ENCODE assay signal across 13 cellular contexts in genomic region chr16:20866792-20867191, GRCh38. TPM values are rescaled to one million over a fixed set of nuclear protein-coding genes. Genes with fewer than 3 reads are reported as not detected.
DNase-seq lines count a peak whose midpoint lies in the region; ATAC-seq and TF ChIP-seq lines count a peak whose summit lies in the region.
"Had no signal": no experiment of that assay in that cellular context is flagged by ENCODE, and none has a peak within 500 bp of the region (broad histone marks: within the 10 kb centered on the region; RNA-seq: fewer than 3 reads in every experiment).

No MANE protein-coding gene starts in this region.

- H3K4me3 ChIP-seq in ACC112 (ENCODE audit: low read depth, low read length) (no peak overlapping the region), PC-9 (no peak overlapping the region), esophagus muscularis mucosa (no peak overlapping the region)
- H3K4me3 ChIP-seq: SJSA1 had no signal

- CTCF ChIA-PET in PC-9 (lab: Charles Lee): interaction anchor here (0.5 to 1.6 kb wide), 2 partner anchors 15 to 59 kb away, joined by 3 to 8 read pairs; no protein-coding TSS in a partner anchor

- no peak overlapping the region for H2AFZ ChIP-seq in ACC112 (ENCODE audit: low read length, unreplicated experiment)
- H2AFZ ChIP-seq in PC-9: no peak overlapping the region

- H3K79me2 ChIP-seq in ACC112 (ENCODE audit: control insufficient read depth, insufficient read depth, low read length, unreplicated experiment) (peaks cover 93% of the 10 kb centered on the region), PC-9 (ENCODE audit: low read depth) (peaks cover 75% of the 10 kb centered on the region)

- H3K27ac ChIP-seq in ACC112 (ENCODE audit: low read depth, low read length) (peak overlapping the region; percentile 96), PC-9 (peak overlapping the region; percentile 73), esophagus muscularis mucosa (replicated peaks in 1 of 4) (peak overlapping the region; percentile 70 to 80 (median 72))

- ATAC-seq in GM21515 (IDR thresholded peaks at IDR 0.05; ENCODE audit: unreplicated experiment) (no peak), GM18907 (IDR thresholded peaks at IDR 0.05; ENCODE audit: unreplicated experiment) (no peak), GM21737 (IDR thresholded peaks at IDR 0.05; ENCODE audit: unreplicated experiment) (no peak)

- intact Hi-C loops in PC-9 (cut with micrococcal nuclease; ENCODE audit: unreplicated experiment) (no loop called here), esophagus muscularis mucosa (cut with DNase I) (no loop called here)

- H3K9me3 ChIP-seq in PC-9 (ENCODE audit: insufficient read depth, low read depth) (no peaks in the 10 kb centered on the region), esophagus muscularis mucosa (no peaks in the 10 kb centered on the region)
- H3K9me3 ChIP-seq: SJSA1 had no signal

- WGBS in esophagus muscularis mucosa: 52% methylated on average over 3 of the region's 3 CpGs

- no peak for TF ChIP-seq POLR2A in esophagus muscularis mucosa (IDR thresholded peaks at IDR 0.05; ENCODE audit: low read depth)

- DNase-seq in PC-9 (no peak), esophagus muscularis mucosa (ENCODE audit: extremely low spot score) (no peak), osteocyte (ENCODE audit: extremely low spot score, unreplicated experiment) (no peak), GM19238 (ENCODE audit: insufficient read length, low spot score) (no peak)
- DNase-seq: activated CD8-positive, alpha-beta memory T cell treated with anti-CD3 and anti-CD28 coated beads for 24 hours; CD4-positive, alpha-beta T cell; occipital lobe; stimulated activated CD4-positive, alpha-beta T cell treated with anti-CD3 and anti-CD28 coated beads, Interleukin-4, amount 100 ng/mL, for 4 hours had no signal

- H3K9me2 ChIP-seq in PC-9 (ENCODE audit: insufficient read depth): no peaks in the 10 kb centered on the region

- H3K27ac Mint-ChIP-seq in osteocyte (ENCODE audit: unreplicated experiment): peak overlapping the region; percentile 92
- H3K27ac Mint-ChIP-seq: CD4-positive, alpha-beta T cell had no signal

- no peaks in the 10 kb centered on the region for H3K27me3 Mint-ChIP-seq in osteocyte (ENCODE audit: unreplicated experiment)
- H3K27me3 Mint-ChIP-seq: CD4-positive, alpha-beta T cell had no signal

- POLR2A ChIA-PET in PC-9 (lab: Charles Lee; ENCODE audit: unreplicated experiment): no interaction called here

- no peaks in the 10 kb centered on the region for H3K27me3 ChIP-seq in ACC112 (ENCODE audit: insufficient read depth, low read length)
- no peaks in the 10 kb centered on the region for H3K27me3 ChIP-seq in PC-9 (ENCODE audit: insufficient read depth, low read depth)
- H3K27me3 ChIP-seq in esophagus muscularis mucosa: no peaks in the 10 kb centered on the region
- H3K27me3 ChIP-seq: SJSA1 had no signal

- no TSS peak for BruUV-seq in PC-9 (replicated peaks; lab: Mats Ljungman, UMichigan)

- H3K9me3 Mint-ChIP-seq in osteocyte (ENCODE audit: unreplicated experiment): no peaks in the 10 kb centered on the region
- H3K9me3 Mint-ChIP-seq: CD4-positive, alpha-beta T cell had no signal

- peaks cover 19% of the 10 kb centered on the region; the same call in 1 of the 2 replicates for H3F3A ChIP-seq in PC-9 (ENCODE audit: insufficient read depth, low read depth)

- H3K4me1 ChIP-seq in ACC112 (ENCODE audit: control insufficient read depth, insufficient read depth, low read length, unreplicated experiment) (peaks cover 49% of the 10 kb centered on the region), PC-9 (replicated peaks; ENCODE audit: insufficient read depth) (peaks cover 23% of the 10 kb centered on the region), esophagus muscularis mucosa (peaks cover 79 to 98% (median 87%) of the 10 kb centered on the region in 4 donors)

- peaks cover 61% of the 10 kb centered on the region for H3K4me1 Mint-ChIP-seq in osteocyte (ENCODE audit: unreplicated experiment)

- TF ChIP-seq CTCF in PC-9 (conservative IDR thresholded peaks at IDR 0.05): no peak
- no peak for TF ChIP-seq CTCF in esophagus muscularis mucosa (IDR thresholded peaks at IDR 0.05)
- TF ChIP-seq CTCF in osteocyte (IDR thresholded peaks at IDR 0.05): no peak

- H3K4me3 Mint-ChIP-seq in osteocyte (ENCODE audit: unreplicated experiment): no peak overlapping the region
- H3K4me3 Mint-ChIP-seq: CD4-positive, alpha-beta T cell had no signal

- H3K36me3 ChIP-seq in ACC112 (ENCODE audit: insufficient read depth, low read length) (peaks cover 5% of the 10 kb centered on the region; the same call in 1 of the 2 replicates), PC-9 (ENCODE audit: low read depth) (no peaks in the 10 kb centered on the region), esophagus muscularis mucosa (peaks cover 4 to 8% (median 7%) of the 10 kb centered on the region in 4 donors)

- peak overlapping the region; percentile 53; the same call in 1 of the 2 replicates for H3K4me2 ChIP-seq in PC-9

- peaks cover 9% of the 10 kb centered on the region for H3K36me3 Mint-ChIP-seq in osteocyte (ENCODE audit: unreplicated experiment)

- peaks cover 10% of the 10 kb centered on the region; the same call in 1 of the 2 replicates for H4K20me1 ChIP-seq in PC-9 (ENCODE audit: insufficient read depth)

- TF ChIP-seq EP300 in esophagus muscularis mucosa (IDR thresholded peaks at IDR 0.05): no peak

RNA-seq across cellular contexts. Expression of gene DCUN1D3, which starts 33.4 kb away (rescaled TPM):
- total RNA-seq in PC-9 (2021) (11.8 and 14.6 TPM in 2 replicates), esophagus muscularis mucosa (10 to 100 TPM; 18.3 to 37.4 (median 27.8) TPM), osteocyte (19.3 and 19.6 TPM in 2 replicates)

RNA-seq across cellular contexts. Expression of gene LYRM1, which starts 33.8 kb away (rescaled TPM):
- total RNA-seq in PC-9 (2021) (32.2 and 51.7 TPM in 2 replicates), esophagus muscularis mucosa (10 to 100 TPM; 38.9 to 69.2 (median 46.4) TPM), osteocyte (14.9 and 18.1 TPM in 2 replicates)
